11 cellular contexts compared by ENCODE assay signal in the genomic region with DNA sequence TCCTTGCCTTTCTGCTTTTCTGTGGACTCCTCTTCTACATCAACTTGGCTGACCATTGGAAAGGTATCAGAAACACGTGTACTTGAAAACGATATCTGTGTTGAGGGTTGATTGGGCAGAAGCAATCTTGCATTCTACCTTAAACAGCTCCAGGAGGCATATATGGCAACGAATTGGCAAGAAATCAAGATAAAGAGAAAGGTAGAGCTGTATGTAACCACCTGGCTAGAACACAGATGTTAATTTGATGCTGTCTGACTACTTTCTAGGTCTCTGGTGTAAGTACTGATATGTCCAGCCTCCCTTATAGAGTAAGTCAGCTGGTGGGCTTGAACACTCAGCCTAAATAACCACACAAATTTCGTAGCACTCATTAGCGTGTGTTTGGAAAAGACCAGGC. TPM values are rescaled to one million over a fixed set of nuclear protein-coding genes. Genes with fewer than 3 reads are reported as not detected.
A peak's percentile ranks its signal among the peaks of the same experiment; 100 is the strongest.
DNase-seq lines count a peak whose midpoint lies in the region; ATAC-seq and TF ChIP-seq lines count a peak whose summit lies in the region.
"Had no signal": no experiment of that assay in that cellular context is flagged by ENCODE, and none has a peak within 500 bp of the region (broad histone marks: within the 10 kb centered on the region; RNA-seq: fewer than 3 reads in every experiment).

No MANE protein-coding gene starts in this region.

- H3K27me3 ChIP-seq in neural progenitor cell: peaks cover 32% of the 10 kb centered on the region

- H4K20me1 ChIP-seq in neural progenitor cell (ENCODE audit: low read depth): no peaks in the 10 kb centered on the region

- intact Hi-C loops in activated CD4-positive, alpha-beta T cell treated with anti-CD3 and anti-CD28 coated beads for 36 hours (cut with DNase I, micrococcal nuclease): loop anchor here (5.0 kb wide), 2 partner anchors 39 to 1181 kb away; partner anchors contain the start of gene CAMSAP1 (in 1 of the 2)
- intact Hi-C loops in MCF 10A (cut with micrococcal nuclease): no loop called here

- BruUV-seq in MCF 10A (replicated peaks; lab: Mats Ljungman, UMichigan): TSS peak; percentile 23

- H3K9ac ChIP-seq in neural progenitor cell: no peak overlapping the region

- no peak for DNase-seq in activated CD4-positive, alpha-beta T cell treated with anti-CD3 and anti-CD28 coated beads for 36 hours
- no peak for DNase-seq in activated CD4-positive, alpha-beta T cell treated with anti-CD3 and anti-CD28 coated beads, Interleukin-2, amount 50 U/mL, for 48 hours
- peak; percentile 51 for DNase-seq in NCI-H2171 (lab: John Stamatoyannopoulos, UW)
- DNase-seq in MCF 10A (ENCODE audit: unreplicated experiment): no peak
- DNase-seq in neural progenitor cell (ENCODE audit: low spot score): no peak
- DNase-seq in NCI-H510A (lab: John Stamatoyannopoulos, UW): no peak
- no peak for DNase-seq in NCI-H2227 treated with DMSO at 0.1 percent for 48 hours (lab: John Stamatoyannopoulos, UW)
- DNase-seq in NCI-H1417 treated with DMSO at 0.1 percent for 48 hours (lab: John Stamatoyannopoulos, UW): no peak
- DNase-seq: activated gamma-delta T cell, islet precursor cell, NCI-H1436 treated with DMSO at 0.1 percent for 48 hours had no signal

- H3K27ac Mint-ChIP-seq in activated CD4-positive, alpha-beta T cell treated with anti-CD3 and anti-CD28 coated beads for 36 hours: peak overlapping the region; percentile 79
- H3K27ac Mint-ChIP-seq in MCF 10A (ENCODE audit: low read depth, unreplicated experiment): no peak overlapping the region
- H3K27ac Mint-ChIP-seq in neural progenitor cell: no peak overlapping the region

- no peak for ATAC-seq in activated CD4-positive, alpha-beta T cell treated with anti-CD3 and anti-CD28 coated beads for 36 hours

- no peak overlapping the region for H3K27ac ChIP-seq in neural progenitor cell

- no peak overlapping the region for H2AFZ ChIP-seq in neural progenitor cell (replicated peaks)

- H3K4me2 ChIP-seq in neural progenitor cell: peak overlapping the region; percentile 97

- POLR2A ChIA-PET in activated CD4-positive, alpha-beta T cell treated with anti-CD3 and anti-CD28 coated beads for 36 hours (lab: Charles Lee): interaction anchor here (0.6 kb wide), 1 partner anchor 89 kb away, joined by 6 read pairs; no protein-coding TSS in a partner anchor
- POLR2A ChIA-PET in MCF 10A (lab: Yijun Ruan, JAX): interaction anchor here (0.9 to 2.6 kb wide), 5 partner anchors 26 to 138 kb away, joined by 3 to 18 read pairs (median 6); partner anchors contain the start of genes CYSRT1 and DPP7

- no peaks in the 10 kb centered on the region for H3K36me3 ChIP-seq in neural progenitor cell

- H3K4me3 ChIP-seq in neural progenitor cell: peak overlapping the region; percentile 75

- no peak for TF ChIP-seq CTCF in MCF 10A (IDR thresholded peaks at IDR 0.05; ENCODE audit: unreplicated experiment)
- TF ChIP-seq CTCF in neural progenitor cell (IDR thresholded peaks at IDR 0.05): no peak

- peaks cover 10% of the 10 kb centered on the region for H3K36me3 Mint-ChIP-seq in activated CD4-positive, alpha-beta T cell treated with anti-CD3 and anti-CD28 coated beads for 36 hours (ENCODE audit: low read depth)
- H3K36me3 Mint-ChIP-seq in MCF 10A (ENCODE audit: insufficient read depth, unreplicated experiment): peaks cover 40% of the 10 kb centered on the region
- H3K36me3 Mint-ChIP-seq in neural progenitor cell: peaks cover 5% of the 10 kb centered on the region

- CTCF ChIA-PET in activated CD4-positive, alpha-beta T cell treated with anti-CD3 and anti-CD28 coated beads for 36 hours (lab: Charles Lee): interaction anchor here (0.8 to 3.6 kb wide), 5 partner anchors 18 to 148 kb away, joined by 3 to 26 read pairs (median 5); partner anchors contain the start of genes ABCA2, FUT7 and SAPCD2
- CTCF ChIA-PET in MCF 10A (lab: Yijun Ruan, JAX): interaction anchor here (1.0 to 3.3 kb wide), 4 partner anchors 25 to 297 kb away, joined by 3 to 13 read pairs (median 9); partner anchors contain the start of gene TMEM141

- peak overlapping the region; percentile 82 for H3K4me3 Mint-ChIP-seq in activated CD4-positive, alpha-beta T cell treated with anti-CD3 and anti-CD28 coated beads for 36 hours
- H3K4me3 Mint-ChIP-seq in MCF 10A (ENCODE audit: unreplicated experiment) (peak overlapping the region; percentile 90), neural progenitor cell (peak overlapping the region; percentile 90)

- H3K4me1 ChIP-seq in neural progenitor cell: peaks cover 14% of the 10 kb centered on the region

- H3K27me3 Mint-ChIP-seq in activated CD4-positive, alpha-beta T cell treated with anti-CD3 and anti-CD28 coated beads for 36 hours: no peaks in the 10 kb centered on the region
- H3K27me3 Mint-ChIP-seq in MCF 10A (ENCODE audit: insufficient read depth, unreplicated experiment): no peaks in the 10 kb centered on the region
- peaks cover 16% of the 10 kb centered on the region for H3K27me3 Mint-ChIP-seq in neural progenitor cell (ENCODE audit: insufficient read depth, low read depth)

- H3K4me1 Mint-ChIP-seq in activated CD4-positive, alpha-beta T cell treated with anti-CD3 and anti-CD28 coated beads for 36 hours: peaks cover 46% of the 10 kb centered on the region
- peaks cover 35% of the 10 kb centered on the region for H3K4me1 Mint-ChIP-seq in MCF 10A (ENCODE audit: insufficient read depth, unreplicated experiment)
- H3K4me1 Mint-ChIP-seq in neural progenitor cell: peaks cover 25% of the 10 kb centered on the region

- no peaks in the 10 kb centered on the region for H3K9me3 Mint-ChIP-seq in activated CD4-positive, alpha-beta T cell treated with anti-CD3 and anti-CD28 coated beads for 36 hours (ENCODE audit: low read depth)
- H3K9me3 Mint-ChIP-seq in MCF 10A (ENCODE audit: unreplicated experiment) (no peaks in the 10 kb centered on the region), neural progenitor cell (no peaks in the 10 kb centered on the region)

- H3F3A ChIP-seq in neural progenitor cell (ENCODE audit: low read depth): peaks cover 18% of the 10 kb centered on the region

- peaks cover 9% of the 10 kb centered on the region for H3K79me2 ChIP-seq in neural progenitor cell (ENCODE audit: low read depth)

- H3K9me3 ChIP-seq in neural progenitor cell (ENCODE audit: low read depth): no peaks in the 10 kb centered on the region

RNA-seq across cellular contexts. Expression of gene MAN1B1, which starts 1.3 kb away (rescaled TPM):
- 10 to 100 TPM; 21.6 to 26.7 TPM for total RNA-seq in activated CD4-positive, alpha-beta T cell treated with anti-CD3 and anti-CD28 coated beads for 36 hours
- 46.5 and 49.1 TPM in 2 replicates for total RNA-seq in MCF 10A (2022)
- 24.6 and 43.5 TPM in 2 replicates for total RNA-seq in neural progenitor cell (ENCODE audit: low replicate concordance)

RNA-seq across cellular contexts. Expression of gene UAP1L1, which starts 10.8 kb away (rescaled TPM):
- 10 to 100 TPM; 12.5 to 14.4 TPM for total RNA-seq in activated CD4-positive, alpha-beta T cell treated with anti-CD3 and anti-CD28 coated beads for 36 hours
- total RNA-seq in MCF 10A (2022) (1.0 and 3.7 TPM in 2 replicates), neural progenitor cell (ENCODE audit: low replicate concordance) (0.12 and 0.51 TPM in 2 replicates)

RNA-seq across cellular contexts. Expression of gene SAPCD2, which starts 17.8 kb away (rescaled TPM):
- total RNA-seq in activated CD4-positive, alpha-beta T cell treated with anti-CD3 and anti-CD28 coated beads for 36 hours: 1 to 10 TPM; 6.4 to 8.8 TPM
- total RNA-seq in MCF 10A (2022) (5.7 and 15.7 TPM in 2 replicates), neural progenitor cell (ENCODE audit: low replicate concordance) (5.7 and 27.7 TPM in 2 replicates)

RNA-seq across cellular contexts. Expression of gene DPP7, which starts 26.4 kb away (rescaled TPM):
- total RNA-seq in activated CD4-positive, alpha-beta T cell treated with anti-CD3 and anti-CD28 coated beads for 36 hours: 100 to 1,000 TPM; 188 to 204 TPM
- 139 and 157 TPM in 2 replicates for total RNA-seq in MCF 10A (2022)
- total RNA-seq in neural progenitor cell (ENCODE audit: low replicate concordance): 2.6 and 24.3 TPM in 2 replicates

RNA-seq across cellular contexts. Expression of gene ENTPD2, which starts 34.3 kb away (rescaled TPM):
- total RNA-seq in activated CD4-positive, alpha-beta T cell treated with anti-CD3 and anti-CD28 coated beads for 36 hours: under 1 TPM in 1 of 2 experiments, not detected in 1; 0.19 TPM
- total RNA-seq in MCF 10A (2022) (13.4 and 31.5 TPM in 2 replicates), neural progenitor cell (ENCODE audit: low replicate concordance) (not detected in 2 replicates)
